ENCODE assay signal across 8 cellular contexts in the genomic region with DNA sequence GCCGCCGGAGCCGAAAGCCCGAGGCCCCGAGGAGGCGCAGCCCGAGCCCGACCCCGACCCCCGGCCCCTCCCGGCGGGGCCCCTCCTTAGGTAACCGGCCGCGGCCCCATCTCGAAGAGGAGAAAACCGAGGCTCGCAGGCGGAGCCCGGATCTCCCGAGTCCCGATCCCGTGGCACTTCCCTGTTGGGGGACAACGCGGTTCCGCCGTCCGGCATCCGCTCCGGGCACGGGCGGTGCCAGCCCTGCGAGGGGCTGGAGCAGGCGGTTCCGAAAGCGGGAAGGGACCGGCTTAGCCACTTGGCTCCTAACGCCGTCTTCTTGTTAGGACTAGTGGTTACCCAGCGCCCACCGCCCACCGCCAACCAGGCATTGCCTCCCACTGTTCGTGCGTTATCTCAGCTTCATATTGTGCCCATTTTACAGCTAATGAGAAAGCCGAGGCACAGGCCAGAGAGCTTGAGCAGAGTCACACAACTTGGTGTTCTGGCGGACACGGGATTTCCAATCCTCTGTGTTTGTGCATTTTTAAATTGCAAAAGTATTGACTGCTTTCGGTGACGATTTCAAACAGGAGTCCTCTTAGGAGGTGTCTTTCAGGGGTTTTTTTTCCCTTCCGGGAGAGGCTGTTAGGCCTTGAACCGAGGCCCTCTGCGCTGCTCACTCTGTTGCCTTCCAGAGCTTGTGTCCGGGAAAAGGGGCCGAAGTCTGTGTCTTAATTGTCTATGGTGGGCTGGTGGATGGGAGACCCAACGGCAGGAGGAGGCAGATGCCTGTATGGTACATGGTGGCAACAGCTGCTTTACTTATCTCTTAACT. TPM values are rescaled to one million over a fixed set of nuclear protein-coding genes. Genes with fewer than 3 reads are reported as not detected.
DNase-seq lines count a peak whose midpoint lies in the region; ATAC-seq and TF ChIP-seq lines count a peak whose summit lies in the region.

No MANE protein-coding gene starts in this region.

- H3K79me1 ChIP-seq in neuronal stem cell (ENCODE audit: low read depth, low read length), result peaks cover 15% of the 10 kb centered on the region

- H2AK5ac ChIP-seq in neuronal stem cell (ENCODE audit: low read depth, low read length), result peak overlapping the region; percentile 60

- H3K27ac ChIP-seq in esophagus squamous epithelium (peak overlapping the region; percentile 28 to 56 (median 39)), neuronal stem cell (replicated peaks; ENCODE audit: low read length) (no peak overlapping the region)

- no peak for TF ChIP-seq CTCF in BJ (IDR thresholded peaks at IDR 0.05; ENCODE audit: insufficient read depth, low read depth, low read length)
- no peak for TF ChIP-seq CTCF in esophagus squamous epithelium (IDR thresholded peaks at IDR 0.05)

- H3K14ac ChIP-seq in neuronal stem cell (ENCODE audit: low read length), result peak overlapping the region; percentile 90

- intact Hi-C loops in esophagus squamous epithelium (cut with DNase I), result no loop called here

- no peak overlapping the region for H2BK120ac ChIP-seq in neuronal stem cell (ENCODE audit: low read depth, low read length)

- H3K23ac ChIP-seq in neuronal stem cell (ENCODE audit: low read depth, low read length, poor library complexity), result no peak overlapping the region

- DNase-seq in BJ (ENCODE audit: low read depth), result no peak
- DNase-seq in SW480 (ENCODE audit: low spot score), result peak; percentile 28
- no peak for DNase-seq in esophagus squamous epithelium (lab: John Stamatoyannopoulos, UW)
- DNase-seq in neuronal stem cell (ENCODE audit: low spot score), result no peak
- DNase-seq in NCI-H1105 (lab: John Stamatoyannopoulos, UW), result no peak
- DNase-seq in NCI-H774 (lab: John Stamatoyannopoulos, UW), result no peak

- H3K9ac ChIP-seq in neuronal stem cell (ENCODE audit: low read depth, low read length, poor library complexity), result peak overlapping the region; percentile 86

- 12 to 17% methylated on average over 13 to 16 of the region's 55 CpGs for whole genome bisulfite sequencing in esophagus squamous epithelium, 2 donors
- WGBS in neuronal stem cell (ENCODE audit: extremely low coverage in 2 of 2, insufficient read length in 2 of 2, insufficient replicate concordance in 1 of 2), 2 donors, result no CpG with 5 or more reads among the region's 55 CpGs

- H4K8ac ChIP-seq in neuronal stem cell (ENCODE audit: low read depth, low read length), result no peak overlapping the region

- H4K91ac ChIP-seq in neuronal stem cell (ENCODE audit: low read depth, low read length, poor library complexity), result no peak overlapping the region

- CTCF ChIA-PET in BJ (lab: Yijun Ruan, JAX), result interaction anchor here (0.9 kb wide), 1 partner anchor 9 kb away, joined by 3 read pairs; no protein-coding TSS in a partner anchor

- no peaks in the 10 kb centered on the region for H3K9me3 ChIP-seq in esophagus squamous epithelium
- peaks cover 16 to 41% of the 10 kb centered on the region in 2 donors for H3K9me3 ChIP-seq in neuronal stem cell (replicated peaks in 1 of 2; ENCODE audit: control insufficient read depth in 2 of 2, insufficient read depth in 1 of 2, low read depth in 1 of 2, low read length in 2 of 2)

- H2AFZ ChIP-seq in neuronal stem cell (ENCODE audit: low read length), result peak overlapping the region; percentile 77

- H3K4me1 ChIP-seq in esophagus squamous epithelium (peaks cover 9 to 45% (median 13%) of the 10 kb centered on the region in 3 donors), neuronal stem cell (ENCODE audit: control insufficient read depth in 2 of 2, insufficient read depth in 1 of 2, low read depth in 1 of 2, low read length in 2 of 2) (peaks cover 9 to 15% of the 10 kb centered on the region in 2 donors)

- peak overlapping the region; percentile 84 for H3K4me2 ChIP-seq in neuronal stem cell (ENCODE audit: insufficient read depth, low read length, poor library complexity, severe bottlenecking)

- no peak overlapping the region for H2BK15ac ChIP-seq in neuronal stem cell (ENCODE audit: low read length)

- no peak overlapping the region for H2BK12ac ChIP-seq in neuronal stem cell (ENCODE audit: low read length)

- H3K27me3 ChIP-seq in BJ (ENCODE audit: control insufficient read depth, insufficient read depth, low read length) (no peaks in the 10 kb centered on the region), esophagus squamous epithelium (peaks cover 0 to 8% (median 0%) of the 10 kb centered on the region in 4 donors), neuronal stem cell (ENCODE audit: control insufficient read depth in 3 of 3, insufficient read depth in 3 of 3, low read depth in 1 of 3, low read length in 3 of 3) (no peaks in the 10 kb centered on the region)

- no peak for TF ChIP-seq POLR2A in esophagus squamous epithelium (IDR thresholded peaks at IDR 0.05)

- H3K4me3 ChIP-seq in BJ (ENCODE audit: low read depth, low read length), result peak overlapping the region; percentile 66
- peak overlapping the region; percentile 48 to 89 (median 55) for H3K4me3 ChIP-seq in esophagus squamous epithelium
- peak overlapping the region; percentile 87 to 88 for H3K4me3 ChIP-seq in neuronal stem cell (ENCODE audit: low read length in 2 of 2)

- POLR2A ChIA-PET in BJ (lab: Charles Lee), result no interaction called here

- no peaks in the 10 kb centered on the region for H3K36me3 ChIP-seq in BJ (ENCODE audit: control insufficient read depth, insufficient read depth, low read length)
- peaks cover 0 to 10% (median 0%) of the 10 kb centered on the region in 3 donors for H3K36me3 ChIP-seq in esophagus squamous epithelium
- H3K36me3 ChIP-seq in neuronal stem cell (replicated peaks in 1 of 2; ENCODE audit: control insufficient read depth in 2 of 2, insufficient read depth in 2 of 2, low read length in 2 of 2), result peaks cover 17 to 51% of the 10 kb centered on the region in 2 donors

- peak overlapping the region; percentile 24 for H3K4ac ChIP-seq in neuronal stem cell (ENCODE audit: low read length)

- H2BK5ac ChIP-seq in neuronal stem cell (ENCODE audit: low read length), result peak overlapping the region; percentile 59

- peak; percentile 6 for ATAC-seq in GM18861 (IDR thresholded peaks at IDR 0.05; ENCODE audit: unreplicated experiment)
- ATAC-seq in HG03095 (IDR thresholded peaks at IDR 0.05; ENCODE audit: unreplicated experiment), result peak; percentile 5

- H3K18ac ChIP-seq in neuronal stem cell (ENCODE audit: low read length), result peak overlapping the region; percentile 91

RNA-seq across cellular contexts. Expression of a gene that starts 0.6 kb away (rescaled TPM):
- polyA plus RNA-seq in BJ (2011; rRNA removed), result 14.7 and 18.9 TPM in 2 replicates
- 5.7 and 6.0 TPM in 2 replicates for polyA minus RNA-seq in BJ (2011; rRNA and poly(A)+ RNA removed)
- total RNA-seq in esophagus squamous epithelium, result 10 to 100 TPM in 1 of 4 donors, 1 to 10 TPM in 3; 3.4 to 12.4 (median 5.0) TPM
- polyA plus RNA-seq in neuronal stem cell (2013, experiment 1 of 2), result 61.5 TPM
- polyA plus RNA-seq in neuronal stem cell (2013, experiment 2 of 2), result 60.8 TPM

RNA-seq across cellular contexts. Expression of a gene that starts 22.3 kb away (rescaled TPM):
- 25.9 and 37.1 TPM in 2 replicates for polyA plus RNA-seq in BJ (2011; rRNA removed)
- 64.3 and 85.8 TPM in 2 replicates for polyA minus RNA-seq in BJ (2011; rRNA and poly(A)+ RNA removed)
- 10 to 100 TPM; 39.6 to 61.4 (median 48.0) TPM for total RNA-seq in esophagus squamous epithelium
- 8.5 TPM for polyA plus RNA-seq in neuronal stem cell (2013, experiment 1 of 2)
- polyA plus RNA-seq in neuronal stem cell (2013, experiment 2 of 2), result 9.6 TPM
